Comparison of ENCODE assay signal across 8 cellular contexts in the genomic region with DNA sequence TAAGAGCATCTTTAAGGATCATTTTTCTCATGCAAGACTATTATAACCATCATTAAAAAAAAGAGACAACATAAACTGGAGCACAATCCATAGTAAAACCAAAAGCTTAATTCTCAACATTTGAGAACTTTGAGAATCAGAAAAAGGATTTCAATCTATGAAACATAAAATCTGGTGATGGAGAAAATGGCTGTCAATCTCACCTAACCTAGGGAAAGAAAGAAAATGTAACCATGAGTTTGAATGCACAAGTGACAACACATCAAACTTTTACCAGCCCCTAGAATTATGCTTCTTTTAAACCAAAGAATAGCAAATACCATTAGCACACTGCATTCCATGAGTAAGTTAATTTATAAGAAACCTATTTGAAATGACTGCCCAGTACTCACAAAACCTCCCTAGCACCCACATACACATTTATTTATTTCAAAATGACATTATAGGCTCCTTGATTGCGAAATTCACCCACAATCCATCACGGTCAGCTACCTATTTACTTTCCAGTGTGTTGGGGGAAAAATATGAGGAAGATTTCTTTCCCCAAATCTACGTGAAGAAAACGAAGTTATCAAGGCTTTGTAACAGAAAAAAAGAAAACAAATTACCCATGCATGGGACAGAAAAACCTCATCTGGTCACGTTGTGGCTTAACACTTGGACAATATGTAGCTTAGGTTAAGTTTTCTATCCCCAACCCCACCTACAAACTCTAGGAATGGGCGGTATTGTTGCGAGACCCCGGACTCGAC. TPM values are rescaled to one million over a fixed set of nuclear protein-coding genes. Genes with fewer than 3 reads are reported as not detected.
DNase-seq lines count a peak whose midpoint lies in the region; ATAC-seq and TF ChIP-seq lines count a peak whose summit lies in the region.

No MANE protein-coding gene starts in this region.

- ATAC-seq in GM21786 (IDR thresholded peaks at IDR 0.05; ENCODE audit: unreplicated experiment): no peak

- no peak for TF ChIP-seq CTCF in fibroblast of mammary gland (conservative IDR thresholded peaks at IDR 0.05; ENCODE audit: control insufficient read depth, insufficient read depth, low read depth, low read length)

- H3K4me3 ChIP-seq in fibroblast of mammary gland (ENCODE audit: control insufficient read depth, low read depth, low read length) (peak overlapping the region; percentile 97), rectal smooth muscle tissue (ENCODE audit: low read length) (peak overlapping the region; percentile 99)

- no peaks in the 10 kb centered on the region for H3K27me3 Mint-ChIP-seq in activated naive CD4-positive, alpha-beta T cell treated with anti-CD3 and anti-CD28 coated beads for 36 hours (ENCODE audit: low read depth)

- CTCF ChIA-PET in activated naive CD4-positive, alpha-beta T cell treated with anti-CD3 and anti-CD28 coated beads for 36 hours (lab: Charles Lee): no interaction called here

- intact Hi-C loops in activated naive CD4-positive, alpha-beta T cell treated with anti-CD3 and anti-CD28 coated beads for 36 hours (cut with micrococcal nuclease): loop anchor here (5.0 to 10.0 kb wide), 2 partner anchors 1453 to 1546 kb away; partner anchors contain the start of gene PNISR

- H3K36me3 Mint-ChIP-seq in activated naive CD4-positive, alpha-beta T cell treated with anti-CD3 and anti-CD28 coated beads for 36 hours (ENCODE audit: low read depth): peaks cover 23% of the 10 kb centered on the region

- no peaks in the 10 kb centered on the region for H3K27me3 ChIP-seq in rectal smooth muscle tissue (ENCODE audit: control insufficient read depth, insufficient read depth, low read length)

- H3K27ac ChIP-seq in rectal smooth muscle tissue (ENCODE audit: low read depth, low read length): peak overlapping the region; percentile 88

- DNase-seq in activated naive CD4-positive, alpha-beta T cell treated with anti-CD3 and anti-CD28 coated beads for 36 hours: peak; percentile 32
- no peak for DNase-seq in activated naive CD4-positive, alpha-beta T cell treated with anti-CD3 and anti-CD28 coated beads, Interleukin-2, amount 50 U/mL, for 16 hours
- DNase-seq in SW480 (ENCODE audit: low spot score) (peak; percentile 11), fibroblast of mammary gland (ENCODE audit: low read depth) (peak; percentile 41), NCI-H187 (lab: John Stamatoyannopoulos, UW) (no peak)
- no peak for DNase-seq in stimulated activated CD4-positive, alpha-beta T cell treated with anti-CD3 and anti-CD28 coated beads, Interleukin-2, amount 100 ng/mL, for 24 hours

- peaks cover 2% of the 10 kb centered on the region for H3K4me1 ChIP-seq in rectal smooth muscle tissue (ENCODE audit: control insufficient read depth, insufficient read depth, low read length)

- H3K36me3 ChIP-seq in rectal smooth muscle tissue (ENCODE audit: control insufficient read depth, insufficient read depth, low read length): no peaks in the 10 kb centered on the region

- H3K4me3 Mint-ChIP-seq in activated naive CD4-positive, alpha-beta T cell treated with anti-CD3 and anti-CD28 coated beads for 36 hours: peak overlapping the region; percentile 100

- peaks cover 48% of the 10 kb centered on the region for H3K4me1 Mint-ChIP-seq in activated naive CD4-positive, alpha-beta T cell treated with anti-CD3 and anti-CD28 coated beads for 36 hours (ENCODE audit: low read depth)

- peak overlapping the region; percentile 58 for H3K9ac ChIP-seq in rectal smooth muscle tissue (ENCODE audit: low read length)

- no peaks in the 10 kb centered on the region for H3K9me3 Mint-ChIP-seq in activated naive CD4-positive, alpha-beta T cell treated with anti-CD3 and anti-CD28 coated beads for 36 hours

- peak overlapping the region; percentile 99 for H3K27ac Mint-ChIP-seq in activated naive CD4-positive, alpha-beta T cell treated with anti-CD3 and anti-CD28 coated beads for 36 hours

RNA-seq across cellular contexts. Expression of gene ASCC3, which starts 0.8 kb away (rescaled TPM):
- 10 to 100 TPM; 55.9 to 58.4 TPM for total RNA-seq in activated naive CD4-positive, alpha-beta T cell treated with anti-CD3 and anti-CD28 coated beads for 36 hours

Comparison
In these comparisons a context has a peak if more than half of its experiments do, and no peak if none do; other contexts are left out.
1. DNase-seq: peak in activated naive CD4-positive, alpha-beta T cell treated with anti-CD3 and anti-CD28 coated beads for 36 hours (single experiment), SW480 (single experiment) and fibroblast of mammary gland (single experiment); none in activated naive CD4-positive, alpha-beta T cell treated with anti-CD3 and anti-CD28 coated beads, Interleukin-2, amount 50 U/mL, for 16 hours (single experiment), stimulated activated CD4-positive, alpha-beta T cell treated with anti-CD3 and anti-CD28 coated beads, Interleukin-2, amount 100 ng/mL, for 24 hours (0 of 2) and NCI-H187 (0 of 2).